In the genomic region with DNA sequence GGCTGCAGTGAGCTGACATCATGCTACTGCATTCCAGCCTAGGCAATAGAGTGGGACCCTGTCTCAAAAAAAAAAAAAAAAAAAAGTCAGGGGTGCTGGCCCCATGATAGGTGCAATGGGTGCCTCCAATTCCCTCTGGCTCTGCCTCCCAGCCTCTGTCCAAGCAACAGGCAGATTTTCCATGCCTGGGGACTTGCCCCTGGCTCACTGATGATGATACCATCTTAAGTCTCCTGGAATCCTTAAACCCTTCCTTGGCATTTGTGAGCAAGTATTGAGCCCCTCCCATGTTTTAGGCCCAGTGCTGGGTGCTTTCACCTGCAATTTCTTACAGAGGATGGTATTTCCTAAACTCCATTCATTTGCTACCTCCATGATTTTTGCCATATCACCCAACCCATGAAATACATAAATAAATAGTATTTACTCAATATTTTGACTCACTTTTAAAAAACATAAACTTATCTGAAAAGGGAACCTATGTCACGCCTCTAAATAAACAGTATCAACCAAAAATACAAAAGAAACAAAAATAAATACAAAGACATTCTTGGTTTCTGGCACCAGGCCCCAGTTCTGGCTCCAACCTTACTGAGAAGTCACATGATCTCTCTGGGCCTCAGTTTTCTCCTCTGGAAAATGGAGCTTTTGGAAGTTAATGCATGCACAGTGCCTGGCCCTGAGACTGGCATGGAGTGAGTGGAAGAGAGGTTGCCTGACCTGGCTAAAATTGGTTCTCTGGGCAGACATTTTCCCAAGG, we compare ENCODE assay signal across 20 cellular contexts. TPM values are rescaled to one million over a fixed set of nuclear protein-coding genes. Genes with fewer than 3 reads are reported as not detected.
DNase-seq lines count a peak whose midpoint lies in the region; ATAC-seq and TF ChIP-seq lines count a peak whose summit lies in the region.
"Had no signal": no experiment of that assay in that cellular context is flagged by ENCODE, and none has a peak within 500 bp of the region (broad histone marks: within the 10 kb centered on the region; RNA-seq: fewer than 3 reads in every experiment).

No MANE protein-coding gene starts in this region.

- H3K27me3 Mint-ChIP-seq in natural killer cell (ENCODE audit: low read depth in 2 of 2) (peaks cover 46 to 60% of the 10 kb centered on the region in 2 donors), brain (peaks cover 30% of the 10 kb centered on the region), nephron progenitor cell (ENCODE audit: low read depth, poor library complexity) (peaks cover 27% of the 10 kb centered on the region)
- H3K27me3 Mint-ChIP-seq in natural killer cell treated with Interleukin-12 subunit alpha and Interleukin-12 subunit beta and Interleukin-15 and Interleukin-18, amount 100 ng/mL, for 72 hours, result peaks cover 42 to 48% of the 10 kb centered on the region in 2 donors
- peaks cover 83% of the 10 kb centered on the region for H3K27me3 Mint-ChIP-seq in stimulated activated naive CD8-positive, alpha-beta T cell treated with anti-CD3 and anti-CD28 coated beads, Interleukin-15, amount 100 ng/mL, for 72 hours

- H3K27ac Mint-ChIP-seq in natural killer cell (no peak overlapping the region), brain (no peak overlapping the region), nephron progenitor cell (no peak overlapping the region)
- no peak overlapping the region for H3K27ac Mint-ChIP-seq in natural killer cell treated with Interleukin-12 subunit alpha and Interleukin-12 subunit beta and Interleukin-15 and Interleukin-18, amount 100 ng/mL, for 72 hours
- H3K27ac Mint-ChIP-seq in stimulated activated naive CD8-positive, alpha-beta T cell treated with anti-CD3 and anti-CD28 coated beads, Interleukin-15, amount 100 ng/mL, for 72 hours, result no peak overlapping the region
- H3K27ac Mint-ChIP-seq: CD4-positive, alpha-beta T cell; HFFc6 had no signal

- H3K4me3 Mint-ChIP-seq in natural killer cell, result peak overlapping the region; percentile 2
- H3K4me3 Mint-ChIP-seq in natural killer cell treated with Interleukin-12 subunit alpha and Interleukin-12 subunit beta and Interleukin-15 and Interleukin-18, amount 100 ng/mL, for 72 hours, result no peak overlapping the region
- H3K4me3 Mint-ChIP-seq in brain, result peak overlapping the region in 4 of 5 experiments; percentile 10 to 82 (median 28)
- peak overlapping the region; percentile 33 for H3K4me3 Mint-ChIP-seq in nephron progenitor cell
- peak overlapping the region in 1 of 2 donors; percentile 23 for H3K4me3 Mint-ChIP-seq in stimulated activated naive CD8-positive, alpha-beta T cell treated with anti-CD3 and anti-CD28 coated beads, Interleukin-15, amount 100 ng/mL, for 72 hours
- H3K4me3 Mint-ChIP-seq: HFFc6 had no signal

- ATAC-seq in natural killer cell, result no peak
- ATAC-seq in natural killer cell treated with Interleukin-12 subunit alpha and Interleukin-12 subunit beta and Interleukin-15 and Interleukin-18, amount 100 ng/mL, for 72 hours, result no peak
- no peak for ATAC-seq in stimulated activated naive CD8-positive, alpha-beta T cell treated with anti-CD3 and anti-CD28 coated beads, Interleukin-15, amount 100 ng/mL, for 72 hours

- H3K36me3 Mint-ChIP-seq in natural killer cell (no peaks in the 10 kb centered on the region), brain (no peaks in the 10 kb centered on the region), nephron progenitor cell (ENCODE audit: low read depth) (no peaks in the 10 kb centered on the region)
- H3K36me3 Mint-ChIP-seq in natural killer cell treated with Interleukin-12 subunit alpha and Interleukin-12 subunit beta and Interleukin-15 and Interleukin-18, amount 100 ng/mL, for 72 hours, result no peaks in the 10 kb centered on the region

- TF ChIP-seq CTCF in natural killer cell (IDR thresholded peaks at IDR 0.05) (no peak), brain (conservative IDR thresholded peaks at IDR 0.05) (no peak), nephron progenitor cell (IDR thresholded peaks at IDR 0.05) (no peak)

- intact Hi-C loops in natural killer cell (cut with micrococcal nuclease), result loop anchor here (5.0 kb wide), 1 partner anchor 455 kb away; no protein-coding TSS in a partner anchor

- DNase-seq in natural killer cell, result no peak
- no peak for DNase-seq in natural killer cell treated with Interleukin-12 subunit alpha and Interleukin-12 subunit beta and Interleukin-15 and Interleukin-18, amount 100 ng/mL, for 72 hours (ENCODE audit: low spot score)
- no peak for DNase-seq in nephron progenitor cell
- no peak for DNase-seq in stimulated activated naive CD8-positive, alpha-beta T cell treated with anti-CD3 and anti-CD28 coated beads, Interleukin-15, amount 100 ng/mL, for 72 hours
- DNase-seq in HCEC 1CT, result no peak
- no peak for DNase-seq in activated gamma-delta T cell (lab: John Stamatoyannopoulos, UW)
- DNase-seq: CD4-positive, alpha-beta T cell; H7; HFFc6; KG1; MG63; NCI-H1105 treated with DMSO at 0.1 percent for 48 hours; NCI-H146; NCI-H2029; NCI-H446; NCI-H524 treated with DMSO at 0.1 percent for 48 hours; NCI-H774; SIG-M5 had no signal

- H3K9me3 Mint-ChIP-seq in natural killer cell (no peaks in the 10 kb centered on the region), brain (peaks cover 0 to 4% (median 0%) of the 10 kb centered on the region in 5 experiments), nephron progenitor cell (no peaks in the 10 kb centered on the region)
- no peaks in the 10 kb centered on the region for H3K9me3 Mint-ChIP-seq in natural killer cell treated with Interleukin-12 subunit alpha and Interleukin-12 subunit beta and Interleukin-15 and Interleukin-18, amount 100 ng/mL, for 72 hours
- no peaks in the 10 kb centered on the region for H3K9me3 Mint-ChIP-seq in stimulated activated naive CD8-positive, alpha-beta T cell treated with anti-CD3 and anti-CD28 coated beads, Interleukin-15, amount 100 ng/mL, for 72 hours
- H3K9me3 Mint-ChIP-seq: CD4-positive, alpha-beta T cell; HFFc6 had no signal

- H3K4me1 Mint-ChIP-seq in natural killer cell (peaks cover 6 to 7% of the 10 kb centered on the region in 2 donors), brain (peaks cover 21% of the 10 kb centered on the region), nephron progenitor cell (peaks cover 25% of the 10 kb centered on the region)
- H3K4me1 Mint-ChIP-seq in natural killer cell treated with Interleukin-12 subunit alpha and Interleukin-12 subunit beta and Interleukin-15 and Interleukin-18, amount 100 ng/mL, for 72 hours (ENCODE audit: low read depth in 2 of 2), result peaks cover 5 to 7% of the 10 kb centered on the region in 2 donors
- peaks cover 8% of the 10 kb centered on the region for H3K4me1 Mint-ChIP-seq in stimulated activated naive CD8-positive, alpha-beta T cell treated with anti-CD3 and anti-CD28 coated beads, Interleukin-15, amount 100 ng/mL, for 72 hours

RNA-seq across cellular contexts. Expression of gene ALPL, which starts 1.5 kb away (rescaled TPM):
- 1 to 10 TPM in 1 of 3 donors, not detected in 2; 2.4 TPM for total RNA-seq in natural killer cell
- not detected for total RNA-seq in natural killer cell treated with Interleukin-12 subunit alpha and Interleukin-12 subunit beta and Interleukin-15 and Interleukin-18, amount 100 ng/mL, for 72 hours
- polyA plus RNA-seq in brain (ENCODE audit: insufficient read depth, low read depth, low replicate concordance), result 13.8 TPM
- total RNA-seq: CD4-positive, alpha-beta T cell; HT1080 had no signal
